Comparison of ENCODE assay signal across 8 cellular contexts in genomic region chr22:43014062-43014875, GRCh38. TPM values are rescaled to one million over a fixed set of nuclear protein-coding genes. Genes with fewer than 3 reads are reported as not detected.
DNase-seq lines count a peak whose midpoint lies in the region; ATAC-seq and TF ChIP-seq lines count a peak whose summit lies in the region.

No MANE protein-coding gene starts in this region.

- H3K27me3 Mint-ChIP-seq in central memory CD8-positive, alpha-beta T cell, result no peaks in the 10 kb centered on the region

- no peaks in the 10 kb centered on the region for H3K9me3 ChIP-seq in liver (ENCODE audit: control insufficient read depth in 4 of 4, low read length in 3 of 4)

- no peak overlapping the region for H3K9ac ChIP-seq in liver (ENCODE audit: low read depth in 1 of 2, low read length in 2 of 2)

- peak overlapping the region; percentile 97 for H3K4me3 Mint-ChIP-seq in central memory CD8-positive, alpha-beta T cell

- ATAC-seq in HG03039 (IDR thresholded peaks at IDR 0.05; ENCODE audit: unreplicated experiment) (peak; percentile 15), HG02571 (IDR thresholded peaks at IDR 0.05; ENCODE audit: unreplicated experiment) (no peak)
- peak; percentile 15 for ATAC-seq in central memory CD8-positive, alpha-beta T cell (replicated peaks; ENCODE audit: extremely low read depth, poor library complexity, severe bottlenecking)

- no peak for TF ChIP-seq CTCF in liver (IDR thresholded peaks at IDR 0.05; ENCODE audit: low read depth, low read length, missing input control)

- peaks cover 32% of the 10 kb centered on the region for H3K4me1 Mint-ChIP-seq in central memory CD8-positive, alpha-beta T cell

- H3K27me3 ChIP-seq in liver (ENCODE audit: control insufficient read depth in 4 of 4, insufficient read depth in 4 of 4, low read length in 3 of 4), result no peaks in the 10 kb centered on the region

- H3K9me3 Mint-ChIP-seq in central memory CD8-positive, alpha-beta T cell, result no peaks in the 10 kb centered on the region

- H3K4me1 ChIP-seq in liver (ENCODE audit: control insufficient read depth in 4 of 4, insufficient read depth in 4 of 4, low read length in 3 of 4), result peaks cover 3 to 35% (median 27%) of the 10 kb centered on the region in 4 donors

- no peaks in the 10 kb centered on the region for H3K36me3 ChIP-seq in liver (ENCODE audit: control insufficient read depth in 4 of 4, insufficient read depth in 3 of 4, low read depth in 1 of 4, low read length in 3 of 4)

- H3K27ac Mint-ChIP-seq in central memory CD8-positive, alpha-beta T cell (ENCODE audit: low read depth), result peak overlapping the region; percentile 93

- H3K27ac ChIP-seq in liver (ENCODE audit: low read depth in 1 of 2, low read length in 2 of 2), result peak overlapping the region; percentile 30 to 71

- peaks cover 14% of the 10 kb centered on the region for H3K36me3 Mint-ChIP-seq in central memory CD8-positive, alpha-beta T cell (ENCODE audit: insufficient read depth)

- DNase-seq in T-helper 2 cell, result peak in 4 of 5 experiments; percentile 20 to 49 (median 43)
- peak; percentile 18 to 19 for DNase-seq in central memory CD8-positive, alpha-beta T cell (ENCODE audit: low spot score in 2 of 2)
- peak; percentile 18 to 60 (median 44) for DNase-seq in stimulated activated naive CD4-positive, alpha-beta T cell (lab: John Stamatoyannopoulos, UW)
- DNase-seq in NCI-H774 (lab: John Stamatoyannopoulos, UW), result no peak

- peak overlapping the region; percentile 77 for H3K4me3 ChIP-seq in GM08714 (ENCODE audit: low read length)
- peak overlapping the region; percentile 90 to 95 (median 91) for H3K4me3 ChIP-seq in liver (ENCODE audit: low read depth in 1 of 3, low read length in 3 of 3)

- 3% methylated on average over 47 of the region's 47 CpGs for WGBS in liver

- TF ChIP-seq RAD21 in liver (IDR thresholded peaks at IDR 0.05), result peak in 1 of 2 donors; percentile 6

TF ChIP-seq in liver, 16 proteins besides CTCF, POLR2A, EP300 and RAD21:
- TF ChIP-seq FOXA1 (IDR thresholded peaks at IDR 0.05) (no peak), TAF1 (conservative IDR thresholded peaks at IDR 0.05) (no peak), RXRA (IDR thresholded peaks at IDR 0.05) (no peak), HNF4G (IDR thresholded peaks at IDR 0.05) (no peak), ATF3 (IDR thresholded peaks at IDR 0.05) (no peak), MAX (IDR thresholded peaks at IDR 0.05) (no peak), ZBTB33 (IDR thresholded peaks at IDR 0.05) (no peak), NR2F2 (IDR thresholded peaks at IDR 0.05) (no peak)
- TF ChIP-seq, protein P1, sequence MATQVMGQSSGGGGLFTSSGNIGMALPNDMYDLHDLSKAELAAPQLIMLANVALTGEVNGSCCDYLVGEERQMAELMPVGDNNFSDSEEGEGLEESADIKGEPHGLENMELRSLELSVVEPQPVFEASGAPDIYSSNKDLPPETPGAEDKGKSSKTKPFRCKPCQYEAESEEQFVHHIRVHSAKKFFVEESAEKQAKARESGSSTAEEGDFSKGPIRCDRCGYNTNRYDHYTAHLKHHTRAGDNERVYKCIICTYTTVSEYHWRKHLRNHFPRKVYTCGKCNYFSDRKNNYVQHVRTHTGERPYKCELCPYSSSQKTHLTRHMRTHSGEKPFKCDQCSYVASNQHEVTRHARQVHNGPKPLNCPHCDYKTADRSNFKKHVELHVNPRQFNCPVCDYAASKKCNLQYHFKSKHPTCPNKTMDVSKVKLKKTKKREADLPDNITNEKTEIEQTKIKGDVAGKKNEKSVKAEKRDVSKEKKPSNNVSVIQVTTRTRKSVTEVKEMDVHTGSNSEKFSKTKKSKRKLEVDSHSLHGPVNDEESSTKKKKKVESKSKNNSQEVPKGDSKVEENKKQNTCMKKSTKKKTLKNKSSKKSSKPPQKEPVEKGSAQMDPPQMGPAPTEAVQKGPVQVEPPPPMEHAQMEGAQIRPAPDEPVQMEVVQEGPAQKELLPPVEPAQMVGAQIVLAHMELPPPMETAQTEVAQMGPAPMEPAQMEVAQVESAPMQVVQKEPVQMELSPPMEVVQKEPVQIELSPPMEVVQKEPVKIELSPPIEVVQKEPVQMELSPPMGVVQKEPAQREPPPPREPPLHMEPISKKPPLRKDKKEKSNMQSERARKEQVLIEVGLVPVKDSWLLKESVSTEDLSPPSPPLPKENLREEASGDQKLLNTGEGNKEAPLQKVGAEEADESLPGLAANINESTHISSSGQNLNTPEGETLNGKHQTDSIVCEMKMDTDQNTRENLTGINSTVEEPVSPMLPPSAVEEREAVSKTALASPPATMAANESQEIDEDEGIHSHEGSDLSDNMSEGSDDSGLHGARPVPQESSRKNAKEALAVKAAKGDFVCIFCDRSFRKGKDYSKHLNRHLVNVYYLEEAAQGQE (IDR thresholded peaks at IDR 0.05), result no peak

RNA-seq across cellular contexts. Expression of gene PACSIN2, which starts 0.7 kb away (rescaled TPM):
- 10 to 100 TPM; 15.4 to 31.4 TPM for total RNA-seq in liver
- polyA plus RNA-seq in liver, result 10 to 100 TPM in 1 of 2 donors, 1 to 10 TPM in 1; 9.1 to 18.6 TPM
